Comparison of ENCODE assay signal across 24 cellular contexts in the genomic region with DNA sequence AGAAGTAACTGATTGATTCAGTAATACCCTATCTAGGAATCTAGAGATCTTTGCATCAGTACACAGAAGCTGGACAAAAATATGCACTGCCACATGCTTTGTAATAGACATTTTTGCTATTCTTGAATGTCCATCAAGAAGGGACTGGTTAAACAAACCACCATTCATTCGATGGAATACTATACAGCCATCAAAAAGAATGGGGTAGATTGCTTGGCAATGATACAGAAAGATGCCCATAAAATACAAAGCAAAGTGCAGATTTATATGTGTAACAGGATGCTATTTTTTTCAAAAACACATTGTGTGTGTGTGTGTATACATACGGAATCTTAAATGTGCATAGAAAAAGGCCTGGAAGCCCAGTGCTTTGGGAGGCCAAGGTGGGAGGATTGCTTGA. TPM values are rescaled to one million over a fixed set of nuclear protein-coding genes. Genes with fewer than 3 reads are reported as not detected.
A peak's percentile ranks its signal among the peaks of the same experiment; 100 is the strongest.
DNase-seq lines count a peak whose midpoint lies in the region; ATAC-seq, FAIRE-seq and TF ChIP-seq lines count a peak whose summit lies in the region.
"Had no signal": no experiment of that assay in that cellular context is flagged by ENCODE, and none has a peak within 500 bp of the region (broad histone marks: within the 10 kb centered on the region; RNA-seq: fewer than 3 reads in every experiment).

No MANE protein-coding gene starts in this region.

- CTCF ChIA-PET in OCI-LY7 (lab: Charles Lee; ENCODE audit: unreplicated experiment) = no interaction called here

- H2AFZ ChIP-seq in keratinocyte (ENCODE audit: control insufficient read depth, low read length) = no peak overlapping the region
- no peak overlapping the region for H2AFZ ChIP-seq in OCI-LY7 (ENCODE audit: low read length)
- H2AFZ ChIP-seq: GM23338 had no signal

- intact Hi-C loops in left ventricle myocardium inferior (cut with micrococcal nuclease) (no loop called here), heart left ventricle (cut with DNase I) (loop anchor here in 1 of 10 donors (5.0 kb wide), 1 partner anchor 34 kb away; no protein-coding TSS in a partner anchor), tibial artery (cut with DNase I; ENCODE audit: low total_unique reads) (no loop called here), transverse colon (cut with DNase I; ENCODE audit: low total_unique reads) (no loop called here), OCI-LY7 (cut with micrococcal nuclease; ENCODE audit: unreplicated experiment) (no loop called here)
- intact Hi-C loops in activated T-helper 2 cell treated with anti-CD3 and anti-CD28 coated beads, Interferon-gamma antibody, Interleukin-2, Interleukin-4, amounts not matched to agents 10 μg/mL and 5 μg/mL and 100 μg/mL, durations not matched to agents 14 hours and 24 hours and 36 hours (cut with micrococcal nuclease) = no loop called here

- no peaks in the 10 kb centered on the region for H3K9me3 Mint-ChIP-seq in activated T-helper 2 cell treated with anti-CD3 and anti-CD28 coated beads, Interferon-gamma antibody, Interleukin-2, Interleukin-4, amounts not matched to agents 10 μg/mL and 5 μg/mL and 100 μg/mL, durations not matched to agents 14 hours and 24 hours and 36 hours
- H3K9me3 Mint-ChIP-seq: activated CD4-positive, alpha-beta T cell treated with anti-CD3 and anti-CD28 coated beads, Interleukin-2, amount 10 ng/mL, durations not matched to agents 24 days and 14 days; activated naive CD8-positive, alpha-beta T cell treated with anti-CD3 and anti-CD28 coated beads for 36 hours; GM23338; T-helper 2 cell treated with Interferon-gamma antibody and Interleukin-4, amounts not matched to agents 5 μg/mL and 100 μg/mL, for 36 hours had no signal

- no peak for ATAC-seq in heart left ventricle
- ATAC-seq: GM23338 had no signal

- no peak for TF ChIP-seq EP300 in transverse colon (IDR thresholded peaks at IDR 0.05; ENCODE audit: low read depth)

- H3K4me1 ChIP-seq in left ventricle myocardium inferior = peaks cover 83% of the 10 kb centered on the region
- peaks cover 4 to 90% (median 65%) of the 10 kb centered on the region in 12 donors for H3K4me1 ChIP-seq in heart left ventricle
- H3K4me1 ChIP-seq in keratinocyte (ENCODE audit: control insufficient read depth, extremely low read depth, insufficient read depth, low read length) = peaks cover 36% of the 10 kb centered on the region
- H3K4me1 ChIP-seq in tibial artery = peaks cover 5 to 60% (median 42%) of the 10 kb centered on the region in 4 donors
- peaks cover 22 to 67% (median 39%) of the 10 kb centered on the region in 4 donors for H3K4me1 ChIP-seq in transverse colon
- peaks cover 19% of the 10 kb centered on the region for H3K4me1 ChIP-seq in OCI-LY7 (ENCODE audit: insufficient read depth, low read length, poor library complexity, severe bottlenecking)
- H3K4me1 ChIP-seq: BE2C had no signal

- peak overlapping the region; percentile 18 for H3K9ac ChIP-seq in keratinocyte (ENCODE audit: control insufficient read depth, extremely low read depth, insufficient read depth, low read length)

- no peak for FAIRE-seq in keratinocyte (lab: Jason Lieb, UNC)
- FAIRE-seq: A204.1 had no signal

- no peak for TF ChIP-seq CTCF in left ventricle myocardium inferior (IDR thresholded peaks at IDR 0.05; ENCODE audit: borderline replicate concordance)
- no peak for TF ChIP-seq CTCF in heart left ventricle (IDR thresholded peaks at IDR 0.05)
- TF ChIP-seq CTCF in keratinocyte (optimal IDR thresholded peaks at IDR 0.05 in 1 of 3, IDR thresholded peaks at IDR 0.05 in 1 of 3, conservative IDR thresholded peaks at IDR 0.05 in 1 of 3; ENCODE audit: extremely low read depth in 1 of 3, insufficient read depth in 2 of 3, low read length in 3 of 3) = no peak
- no peak for TF ChIP-seq CTCF in tibial artery (IDR thresholded peaks at IDR 0.05)
- no peak for TF ChIP-seq CTCF in transverse colon (IDR thresholded peaks at IDR 0.05)
- TF ChIP-seq CTCF in OCI-LY7 (conservative IDR thresholded peaks at IDR 0.05; ENCODE audit: low read length) = no peak

- H3K36me3 ChIP-seq in left ventricle myocardium inferior = peaks cover 4% of the 10 kb centered on the region
- H3K36me3 ChIP-seq in heart left ventricle = peaks cover 0 to 28% (median 6%) of the 10 kb centered on the region in 9 donors
- H3K36me3 ChIP-seq in keratinocyte (ENCODE audit: control insufficient read depth in 2 of 2, extremely low read depth in 1 of 2, insufficient read depth in 2 of 2, low read length in 2 of 2) = peaks cover 15 to 27% of the 10 kb centered on the region in 2 experiments
- H3K36me3 ChIP-seq in tibial artery = peaks cover 0 to 8% (median 0%) of the 10 kb centered on the region in 3 donors
- no peaks in the 10 kb centered on the region for H3K36me3 ChIP-seq in transverse colon
- peaks cover 42% of the 10 kb centered on the region for H3K36me3 ChIP-seq in OCI-LY7 (ENCODE audit: insufficient read depth, low read length)
- H3K36me3 ChIP-seq: BE2C, sigmoid colon, uterus had no signal

- H3K4me3 ChIP-seq in left ventricle myocardium inferior (no peak overlapping the region), heart left ventricle (no peak overlapping the region), keratinocyte (ENCODE audit: control insufficient read depth in 2 of 3, extremely low read depth in 1 of 3, insufficient read depth in 2 of 3, low read depth in 1 of 3, low read length in 3 of 3) (no peak overlapping the region), tibial artery (no peak overlapping the region), transverse colon (no peak overlapping the region), OCI-LY7 (ENCODE audit: low read depth, low read length, poor library complexity, severe bottlenecking) (no peak overlapping the region)
- H3K4me3 ChIP-seq: GM23338, sigmoid colon, uterus had no signal

- H3K9me1 ChIP-seq in keratinocyte (ENCODE audit: control insufficient read depth, extremely low read depth, insufficient read depth, low read length) = no peaks in the 10 kb centered on the region

- H3K4me2 ChIP-seq in keratinocyte (ENCODE audit: control insufficient read depth, extremely low read depth, insufficient read depth, low read depth, low read length) (no peak overlapping the region), OCI-LY7 (ENCODE audit: low read length) (no peak overlapping the region)
- H3K4me2 ChIP-seq: GM23338 had no signal

- H3K79me2 ChIP-seq in keratinocyte (ENCODE audit: control insufficient read depth, insufficient read depth, low read length) = peaks cover 76% of the 10 kb centered on the region
- H3K79me2 ChIP-seq in OCI-LY7 (ENCODE audit: insufficient read depth, low read depth, low read length) = peaks cover 31% of the 10 kb centered on the region

- H3K27ac ChIP-seq in left ventricle myocardium inferior (replicated peaks) = peak overlapping the region; percentile 82
- peak overlapping the region in 2 of 12 donors; percentile 36 to 54 for H3K27ac ChIP-seq in heart left ventricle
- H3K27ac ChIP-seq in keratinocyte (ENCODE audit: control insufficient read depth, insufficient read depth, low read length) = peak overlapping the region; percentile 71
- H3K27ac ChIP-seq in tibial artery = peak overlapping the region; percentile 50 to 54
- H3K27ac ChIP-seq in transverse colon = peak overlapping the region in 1 of 4 donors; percentile 15
- no peak overlapping the region for H3K27ac ChIP-seq in OCI-LY7 (ENCODE audit: low read depth, low read length, poor library complexity, severe bottlenecking)
- H3K27ac ChIP-seq: sigmoid colon, uterus, VCaP had no signal

- dilution Hi-C loops in keratinocyte (cut with MboI; ENCODE audit: extremely low pct_ligation_motif_present, low sequenced_read_pairs) = no loop called here

- BruUV-seq in OCI-LY7 (replicated peaks; lab: Mats Ljungman, UMichigan) = no TSS peak

- no peak for TF ChIP-seq POLR2A in heart left ventricle (IDR thresholded peaks at IDR 0.05)
- no peak for TF ChIP-seq POLR2A in transverse colon (IDR thresholded peaks at IDR 0.05)

- POLR2A ChIA-PET in OCI-LY7 (lab: Charles Lee) = no interaction called here

- H3K27ac Mint-ChIP-seq in activated T-helper 2 cell treated with anti-CD3 and anti-CD28 coated beads, Interferon-gamma antibody, Interleukin-2, Interleukin-4, amounts not matched to agents 10 μg/mL and 5 μg/mL and 100 μg/mL, durations not matched to agents 14 hours and 24 hours and 36 hours = peak overlapping the region; percentile 28
- H3K27ac Mint-ChIP-seq: activated naive CD8-positive, alpha-beta T cell treated with anti-CD3 and anti-CD28 coated beads for 36 hours; GM23338; progenitor cell of endocrine pancreas had no signal

- H3K27me3 ChIP-seq in left ventricle myocardium inferior (ENCODE audit: low read depth) (no peaks in the 10 kb centered on the region), heart left ventricle (no peaks in the 10 kb centered on the region), keratinocyte (ENCODE audit: control insufficient read depth, extremely low read depth, insufficient read depth, low read length) (no peaks in the 10 kb centered on the region), tibial artery (no peaks in the 10 kb centered on the region), transverse colon (no peaks in the 10 kb centered on the region)
- H3K27me3 ChIP-seq: BE2C, sigmoid colon, uterus had no signal

- H3K36me3 Mint-ChIP-seq in activated T-helper 2 cell treated with anti-CD3 and anti-CD28 coated beads, Interferon-gamma antibody, Interleukin-2, Interleukin-4, amounts not matched to agents 10 μg/mL and 5 μg/mL and 100 μg/mL, durations not matched to agents 14 hours and 24 hours and 36 hours (ENCODE audit: low read depth) = peaks cover 95% of the 10 kb centered on the region

- no peak overlapping the region for H3K4me3 Mint-ChIP-seq in activated T-helper 2 cell treated with anti-CD3 and anti-CD28 coated beads, Interferon-gamma antibody, Interleukin-2, Interleukin-4, amounts not matched to agents 10 μg/mL and 5 μg/mL and 100 μg/mL, durations not matched to agents 14 hours and 24 hours and 36 hours (ENCODE audit: low read depth)
- H3K4me3 Mint-ChIP-seq: activated CD4-positive, alpha-beta T cell treated with anti-CD3 and anti-CD28 coated beads, Interleukin-2, amount 10 ng/mL, durations not matched to agents 24 days and 14 days; activated naive CD8-positive, alpha-beta T cell treated with anti-CD3 and anti-CD28 coated beads for 36 hours; GM23338; T-helper 2 cell treated with Interferon-gamma antibody and Interleukin-4, amounts not matched to agents 5 μg/mL and 100 μg/mL, for 36 hours had no signal

- WGBS in heart left ventricle, 4 donors = 96 to 100% (median 98%) methylated on average over 2 of the region's 2 CpGs
- WGBS in transverse colon (ENCODE audit: low coverage in 1 of 2), 2 donors = 92 to 95% methylated on average over 2 of the region's 2 CpGs

- no peaks in the 10 kb centered on the region for H3K27me3 Mint-ChIP-seq in activated T-helper 2 cell treated with anti-CD3 and anti-CD28 coated beads, Interferon-gamma antibody, Interleukin-2, Interleukin-4, amounts not matched to agents 10 μg/mL and 5 μg/mL and 100 μg/mL, durations not matched to agents 14 hours and 24 hours and 36 hours (ENCODE audit: low read depth)
- H3K27me3 Mint-ChIP-seq: activated CD4-positive, alpha-beta T cell treated with anti-CD3 and anti-CD28 coated beads, Interleukin-2, amount 10 ng/mL, durations not matched to agents 24 days and 14 days; activated naive CD8-positive, alpha-beta T cell treated with anti-CD3 and anti-CD28 coated beads for 36 hours; progenitor cell of endocrine pancreas had no signal

- no peak for DNase-seq in left ventricle myocardium inferior
- no peak for DNase-seq in heart left ventricle
- DNase-seq in activated T-helper 2 cell treated with anti-CD3 and anti-CD28 coated beads, Interferon-gamma antibody, Interleukin-2, Interleukin-4, amounts not matched to agents 10 μg/mL and 5 μg/mL and 100 μg/mL, durations not matched to agents 14 hours and 24 hours and 36 hours (ENCODE audit: low spot score) = no peak
- DNase-seq in keratinocyte (ENCODE audit: low read depth, low spot score) = no peak
- no peak for DNase-seq in tibial artery
- no peak for DNase-seq in transverse colon
- DNase-seq in OCI-LY7 (ENCODE audit: low spot score) = no peak
- no peak for DNase-seq in NCI-H524 treated with DMSO at 0.1 percent for 48 hours (lab: John Stamatoyannopoulos, UW)
- DNase-seq: activated CD4-positive, alpha-beta T cell treated with anti-CD3 and anti-CD28 coated beads, Interleukin-2, amount 10 ng/mL, durations not matched to agents 24 days and 14 days; activated naive CD8-positive, alpha-beta T cell treated with anti-CD3 and anti-CD28 coated beads for 36 hours; BE2C; effector memory CD4-positive, alpha-beta T cell; NCI-H1092; NCI-H187; NCI-H2171 treated with DMSO at 0.1 percent for 48 hours; NCI-H526 treated with DMSO at 0.1 percent for 48 hours; sigmoid colon; stimulated activated CD4-positive, alpha-beta T cell treated with anti-CD3 and anti-CD28 coated beads, Interleukin-15, amount 100 ng/mL, for 24 hours; uterus had no signal

- in situ Hi-C loops in transverse colon (cut with MboI; ENCODE audit: low pct_ligation_motif_present in 1 of 4, low pct_unique_long_range_greater_than_20kb in 1 of 4, low sequenced_read_pairs in 3 of 4) = no loop called here

- no peaks in the 10 kb centered on the region for H3K9me3 ChIP-seq in left ventricle myocardium inferior (replicated peaks)
- H3K9me3 ChIP-seq in heart left ventricle = no peaks in the 10 kb centered on the region
- peaks cover 2% of the 10 kb centered on the region for H3K9me3 ChIP-seq in keratinocyte (ENCODE audit: control insufficient read depth, low read depth, low read length)
- H3K9me3 ChIP-seq in tibial artery = no peaks in the 10 kb centered on the region
- no peaks in the 10 kb centered on the region for H3K9me3 ChIP-seq in transverse colon
- H3K9me3 ChIP-seq in OCI-LY7 (ENCODE audit: low read length) = no peaks in the 10 kb centered on the region
- H3K9me3 ChIP-seq: BE2C, sigmoid colon, uterus had no signal

- H3K4me1 Mint-ChIP-seq in activated T-helper 2 cell treated with anti-CD3 and anti-CD28 coated beads, Interferon-gamma antibody, Interleukin-2, Interleukin-4, amounts not matched to agents 10 μg/mL and 5 μg/mL and 100 μg/mL, durations not matched to agents 14 hours and 24 hours and 36 hours (ENCODE audit: low read depth) = peaks cover 83% of the 10 kb centered on the region
- H3K4me1 Mint-ChIP-seq: GM23338 had no signal

- H4K20me1 ChIP-seq in keratinocyte (ENCODE audit: control insufficient read depth, extremely low read depth, insufficient read depth, low read length) = peaks cover 1% of the 10 kb centered on the region
- peaks cover 12% of the 10 kb centered on the region; the same call in 1 of the 2 replicates for H4K20me1 ChIP-seq in OCI-LY7 (ENCODE audit: insufficient read depth, low read length)

- H3K9me2 ChIP-seq in OCI-LY7 (ENCODE audit: insufficient read depth, low read length) = no peaks in the 10 kb centered on the region

RNA-seq across cellular contexts. Expression of gene TNIP1, which starts 7.6 kb away (rescaled TPM):
- total RNA-seq in left ventricle myocardium inferior = 131 TPM
- 100 to 1,000 TPM in 8 of 9 donors, 10 to 100 TPM in 1; 86.0 to 180 (median 122) TPM for total RNA-seq in heart left ventricle
- 10 to 100 TPM; 97.1 to 97.6 TPM for polyA plus RNA-seq in heart left ventricle
- 473 and 477 TPM in 2 replicates for total RNA-seq in activated T-helper 2 cell treated with anti-CD3 and anti-CD28 coated beads, Interferon-gamma antibody, Interleukin-2, Interleukin-4, amounts not matched to agents 10 μg/mL and 5 μg/mL and 100 μg/mL, durations not matched to agents 14 hours and 24 hours and 36 hours
- 43.4 to 98.3 TPM (median 47.9 TPM) in 3 replicates for polyA plus RNA-seq in keratinocyte
- polyA plus RNA-seq in keratinocyte (2011; ENCODE audit: low read depth) = 188 TPM
- polyA plus RNA-seq in keratinocyte (2011; cell fraction: cytosol; rRNA removed) = 71.4 and 109 TPM in 2 replicates
- 67.6 and 70.0 TPM in 2 replicates for polyA plus RNA-seq in keratinocyte (2011; cell fraction: nucleus; rRNA removed)
- polyA plus RNA-seq in keratinocyte (2012; ENCODE audit: low replicate concordance) = 63.7 and 120 TPM in 2 replicates
- polyA minus RNA-seq in keratinocyte = 82.8 to 116 TPM (median 88.8 TPM) in 3 replicates
- 146 TPM for polyA minus RNA-seq in keratinocyte (2011; cell fraction: cytosol; rRNA and poly(A)+ RNA removed)
- 54.0 and 61.1 TPM in 2 replicates for polyA minus RNA-seq in keratinocyte (2011; cell fraction: nucleus; rRNA and poly(A)+ RNA removed)
- total RNA-seq in transverse colon = 100 to 1,000 TPM in 3 of 4 donors, 10 to 100 TPM in 1; 63.9 to 296 (median 223) TPM
- 51.4 and 55.9 TPM in 2 replicates for total RNA-seq in OCI-LY7 (2014; rRNA removed; shearing (Covaris generic))
- total RNA-seq in OCI-LY7 (2022) = 76.3 and 77.5 TPM in 2 replicates

RNA-seq across cellular contexts. Expression of gene GPX3, which starts 52.9 kb away (rescaled TPM):
- 744 TPM for total RNA-seq in left ventricle myocardium inferior
- total RNA-seq in heart left ventricle = 1,000 to 10,000 TPM in 2 of 9 donors, 100 to 1,000 TPM in 7; 416 to 1,563 (median 738) TPM
- polyA plus RNA-seq in heart left ventricle = 1,000 to 10,000 TPM in 1 of 2 donors, 100 to 1,000 TPM in 1; 819 to 1,415 TPM
- total RNA-seq in activated T-helper 2 cell treated with anti-CD3 and anti-CD28 coated beads, Interferon-gamma antibody, Interleukin-2, Interleukin-4, amounts not matched to agents 10 μg/mL and 5 μg/mL and 100 μg/mL, durations not matched to agents 14 hours and 24 hours and 36 hours = 0.46 TPM in 1 of 2 replicates, not detected in the other
- 116 to 139 TPM (median 120 TPM) in 3 replicates for polyA plus RNA-seq in keratinocyte
- polyA plus RNA-seq in keratinocyte (2011; ENCODE audit: low read depth) = 13.2 TPM
- 136 and 153 TPM in 2 replicates for polyA plus RNA-seq in keratinocyte (2011; cell fraction: cytosol; rRNA removed)
- 50.9 and 59.3 TPM in 2 replicates for polyA plus RNA-seq in keratinocyte (2011; cell fraction: nucleus; rRNA removed)
- 55.1 and 80.1 TPM in 2 replicates for polyA plus RNA-seq in keratinocyte (2012; ENCODE audit: low replicate concordance)
- 81.1 to 249 TPM (median 142 TPM) in 3 replicates for polyA minus RNA-seq in keratinocyte
- polyA minus RNA-seq in keratinocyte (2011; cell fraction: cytosol; rRNA and poly(A)+ RNA removed) = 69.8 TPM
- polyA minus RNA-seq in keratinocyte (2011; cell fraction: nucleus; rRNA and poly(A)+ RNA removed) = 22.4 and 33.4 TPM in 2 replicates
- 100 to 1,000 TPM; 252 to 758 (median 352) TPM for total RNA-seq in transverse colon
- total RNA-seq in OCI-LY7 (2014; rRNA removed; shearing (Covaris generic)) = not detected in 2 replicates
- total RNA-seq in OCI-LY7 (2022) = not detected in 2 replicates
- total RNA-seq: activated CD4-positive, alpha-beta T cell treated with anti-CD3 and anti-CD28 coated beads, Interleukin-2, amount 10 ng/mL, durations not matched to agents 24 days and 14 days; activated naive CD8-positive, alpha-beta T cell treated with anti-CD3 and anti-CD28 coated beads for 36 hours had no signal

Comparison
In these comparisons a context has a peak if more than half of its experiments do, and no peak if none do; other contexts are left out.
1. RNA of gene GPX3, which starts 52.9 kb away (total RNA-seq): 744 TPM in left ventricle myocardium inferior (single experiment), 416 to 1,563 TPM in heart left ventricle and 252 to 758 TPM in transverse colon; 0.46 TPM in activated T-helper 2 cell treated with anti-CD3 and anti-CD28 coated beads, Interferon-gamma antibody, Interleukin-2, Interleukin-4, amounts not matched to agents 10 μg/mL and 5 μg/mL and 100 μg/mL, durations not matched to agents 14 hours and 24 hours and 36 hours and not detected in OCI-LY7; every median in the first group is over 100 times any median in the second.